Comparison of ENCODE assay signal across 10 cellular contexts in genomic region chr12:46209165-46209564, GRCh38. TPM values are rescaled to one million over a fixed set of nuclear protein-coding genes. Genes with fewer than 3 reads are reported as not detected.
DNase-seq lines count a peak whose midpoint lies in the region; ATAC-seq and TF ChIP-seq lines count a peak whose summit lies in the region.
"Had no signal": no experiment of that assay in that cellular context is flagged by ENCODE, and none has a peak within 500 bp of the region (broad histone marks: within the 10 kb centered on the region; RNA-seq: fewer than 3 reads in every experiment).

No MANE protein-coding gene starts in this region.

- H3K27ac ChIP-seq in prostate gland = peak overlapping the region; percentile 8 to 60
- H3K27ac ChIP-seq: A549, VCaP had no signal

- TF ChIP-seq POLR2A in prostate gland (IDR thresholded peaks at IDR 0.05) = no peak

- H3K9me3 ChIP-seq in prostate gland = no peaks in the 10 kb centered on the region
- H3K9me3 ChIP-seq: A549 had no signal

- no peak for TF ChIP-seq CTCF in chondrocyte (IDR thresholded peaks at IDR 0.05)
- no peak for TF ChIP-seq CTCF in prostate gland (IDR thresholded peaks at IDR 0.05)

- H3K27me3 ChIP-seq in prostate gland (replicated peaks; ENCODE audit: insufficient read depth) = no peaks in the 10 kb centered on the region

- intact Hi-C loops in prostate gland (cut with DNase I) = loop anchor here (5.0 kb wide), 1 partner anchor 52 kb away; no protein-coding TSS in a partner anchor

- no peaks in the 10 kb centered on the region for H3K4me1 ChIP-seq in prostate gland (replicated peaks)

- no peak overlapping the region for H3K4me3 Mint-ChIP-seq in chondrocyte (ENCODE audit: unreplicated experiment)

- H3K9me3 Mint-ChIP-seq in chondrocyte (ENCODE audit: low read depth) = no peaks in the 10 kb centered on the region

- peak; percentile 86 for DNase-seq in NCI-H2107 treated with DMSO at 0.1 percent for 48 hours (lab: John Stamatoyannopoulos, UW; ENCODE audit: unreplicated experiment)
- DNase-seq in NCI-H2107 (lab: John Stamatoyannopoulos, UW) = no peak
- peak; percentile 74 for DNase-seq in NCI-H2029 treated with DMSO at 0.1 percent for 48 hours (lab: John Stamatoyannopoulos, UW)
- DNase-seq in chondrocyte (ENCODE audit: low spot score) = no peak
- no peak for DNase-seq in prostate gland (ENCODE audit: low spot score)
- no peak for DNase-seq in occipital lobe (lab: John Stamatoyannopoulos, UW)

- no peaks in the 10 kb centered on the region for H3K36me3 ChIP-seq in prostate gland

- WGBS in prostate gland = 36% methylated on average over 4 of the region's 4 CpGs

- H3K27me3 Mint-ChIP-seq in chondrocyte (ENCODE audit: low read depth) = no peaks in the 10 kb centered on the region

- peaks cover 39% of the 10 kb centered on the region for H3K4me1 Mint-ChIP-seq in chondrocyte (ENCODE audit: low read depth)

- ATAC-seq in GM18870 (IDR thresholded peaks at IDR 0.05; ENCODE audit: unreplicated experiment) = no peak
- ATAC-seq in HG03432 (IDR thresholded peaks at IDR 0.05; ENCODE audit: unreplicated experiment) = no peak

- peak overlapping the region; percentile 78 for H3K27ac Mint-ChIP-seq in chondrocyte (ENCODE audit: unreplicated experiment)

- no peak overlapping the region for H3K4me3 ChIP-seq in prostate gland
- H3K4me3 ChIP-seq: A549 had no signal

- H3K36me3 Mint-ChIP-seq in chondrocyte (ENCODE audit: low read depth) = peaks cover 41% of the 10 kb centered on the region

RNA-seq across cellular contexts. Expression of gene SLC38A1, which starts 59.7 kb away (rescaled TPM):
- total RNA-seq in chondrocyte (83.4 to 185 TPM (median 176 TPM) in 3 replicates), prostate gland (10 to 100 TPM; 24.1 to 45.1 TPM), occipital lobe (310 TPM)

Comparison
In these comparisons a context has a peak if more than half of its experiments do, and no peak if none do; other contexts are left out.
1. DNase-seq: peak in NCI-H2107 treated with DMSO at 0.1 percent for 48 hours (single experiment) and NCI-H2029 treated with DMSO at 0.1 percent for 48 hours (single experiment); none in NCI-H2107 (single experiment), chondrocyte (single experiment), prostate gland (single experiment) and occipital lobe (single experiment).